18 cellular contexts compared by ENCODE assay signal in genomic region chr7:130935564-130936157, GRCh38.
DNase-seq lines count a peak whose midpoint lies in the region; ATAC-seq and TF ChIP-seq lines count a peak whose summit lies in the region.
"Had no signal": no experiment of that assay in that cellular context is flagged by ENCODE, and none has a peak within 500 bp of the region (broad histone marks: within the 10 kb centered on the region; RNA-seq: fewer than 3 reads in every experiment).

No MANE protein-coding gene starts in this region.

- H3K36me3 Mint-ChIP-seq in activated naive CD4-positive, alpha-beta T cell treated with anti-CD3 and anti-CD28 coated beads, Interleukin-2, amount 10 ng/mL, durations not matched to agents 7 days and 5 days: peaks cover 61% of the 10 kb centered on the region
- H3K36me3 Mint-ChIP-seq in stimulated activated effector memory CD8-positive, alpha-beta T cell treated with anti-CD3 and anti-CD28 coated beads, Interleukin-12 subunit alpha, Interleukin-12 subunit beta, amount 100 ng/mL, for 72 hours: no peaks in the 10 kb centered on the region
- H3K36me3 Mint-ChIP-seq: brain had no signal

- DNase-seq in activated naive CD4-positive, alpha-beta T cell treated with anti-CD3 and anti-CD28 coated beads, Interleukin-2, amount 10 ng/mL, durations not matched to agents 7 days and 5 days: no peak
- DNase-seq in activated naive CD4-positive, alpha-beta T cell treated with Interleukin-2 at 50 U/mL for 16 hours: no peak
- DNase-seq in SK-N-MC (ENCODE audit: low read depth, low spot score) (no peak), germinal center (ENCODE audit: low spot score) (no peak), prostate gland (ENCODE audit: low spot score) (no peak)
- DNase-seq in stimulated activated effector memory CD8-positive, alpha-beta T cell treated with anti-CD3 and anti-CD28 coated beads, Interleukin-12 subunit alpha, Interleukin-12 subunit beta, amount 100 ng/mL, for 72 hours (ENCODE audit: low spot score in 2 of 2): peak in 1 of 2 donors; percentile 50
- DNase-seq: DMS153; effector memory CD4-positive, alpha-beta T cell; GM23248; NK-92 treated with Interleukin-12 subunit alpha and Interleukin-12 subunit beta, amount 100 ng/mL, for 24 hours; occipital lobe; SHP77 had no signal

- peaks cover 65% of the 10 kb centered on the region for H3K36me3 ChIP-seq in SK-N-MC (ENCODE audit: insufficient read depth, low read length)
- H3K36me3 ChIP-seq in prostate gland: no peaks in the 10 kb centered on the region

- H3K27me3 ChIP-seq in prostate gland (replicated peaks; ENCODE audit: insufficient read depth): no peaks in the 10 kb centered on the region

- TF ChIP-seq POLR2A in prostate gland (IDR thresholded peaks at IDR 0.05): no peak

- 90% methylated on average over 11 of the region's 11 CpGs for WGBS in prostate gland

- peaks cover 82% of the 10 kb centered on the region for H3K4me1 Mint-ChIP-seq in activated naive CD4-positive, alpha-beta T cell treated with anti-CD3 and anti-CD28 coated beads, Interleukin-2, amount 10 ng/mL, durations not matched to agents 7 days and 5 days
- peaks cover 96% of the 10 kb centered on the region for H3K4me1 Mint-ChIP-seq in stimulated activated effector memory CD8-positive, alpha-beta T cell treated with anti-CD3 and anti-CD28 coated beads, Interleukin-12 subunit alpha, Interleukin-12 subunit beta, amount 100 ng/mL, for 72 hours

- H3K27ac ChIP-seq in SK-N-MC: peak overlapping the region; percentile 52; the same call in 1 of the 2 replicates
- H3K27ac ChIP-seq in cingulate gyrus (ENCODE audit: low read depth, low read length): peak overlapping the region; percentile 24
- no peak overlapping the region for H3K27ac ChIP-seq in prostate gland
- H3K27ac ChIP-seq: GM23248, VCaP had no signal

- peaks cover 6% of the 10 kb centered on the region for H3K4me1 ChIP-seq in prostate gland (replicated peaks)

- no peaks in the 10 kb centered on the region for H3K9me3 Mint-ChIP-seq in activated naive CD4-positive, alpha-beta T cell treated with anti-CD3 and anti-CD28 coated beads, Interleukin-2, amount 10 ng/mL, durations not matched to agents 7 days and 5 days
- no peaks in the 10 kb centered on the region for H3K9me3 Mint-ChIP-seq in stimulated activated effector memory CD8-positive, alpha-beta T cell treated with anti-CD3 and anti-CD28 coated beads, Interleukin-12 subunit alpha, Interleukin-12 subunit beta, amount 100 ng/mL, for 72 hours
- H3K9me3 Mint-ChIP-seq: brain had no signal

- H3K27me3 Mint-ChIP-seq in activated naive CD4-positive, alpha-beta T cell treated with anti-CD3 and anti-CD28 coated beads, Interleukin-2, amount 10 ng/mL, durations not matched to agents 7 days and 5 days: no peaks in the 10 kb centered on the region
- H3K27me3 Mint-ChIP-seq: brain had no signal

- no peak for ATAC-seq in stimulated activated effector memory CD8-positive, alpha-beta T cell treated with anti-CD3 and anti-CD28 coated beads, Interleukin-12 subunit alpha, Interleukin-12 subunit beta, amount 100 ng/mL, for 72 hours
- no peak for ATAC-seq in HG03280 (IDR thresholded peaks at IDR 0.05; ENCODE audit: unreplicated experiment)

- H3K4me3 Mint-ChIP-seq in activated naive CD4-positive, alpha-beta T cell treated with anti-CD3 and anti-CD28 coated beads, Interleukin-2, amount 10 ng/mL, durations not matched to agents 7 days and 5 days: no peak overlapping the region
- H3K4me3 Mint-ChIP-seq in stimulated activated effector memory CD8-positive, alpha-beta T cell treated with anti-CD3 and anti-CD28 coated beads, Interleukin-12 subunit alpha, Interleukin-12 subunit beta, amount 100 ng/mL, for 72 hours: peak overlapping the region; percentile 40
- H3K4me3 Mint-ChIP-seq: brain had no signal

- H3K9me3 ChIP-seq in SK-N-MC (ENCODE audit: low read depth, low read length) (no peaks in the 10 kb centered on the region), prostate gland (no peaks in the 10 kb centered on the region)

- H3K4me3 ChIP-seq in SK-N-MC (no peak overlapping the region), prostate gland (no peak overlapping the region)
- H3K4me3 ChIP-seq: GM23248, lung, skin epidermis had no signal

- no peak for TF ChIP-seq CTCF in prostate gland (IDR thresholded peaks at IDR 0.05)

- peak overlapping the region; percentile 29 for H3K27ac Mint-ChIP-seq in activated naive CD4-positive, alpha-beta T cell treated with anti-CD3 and anti-CD28 coated beads, Interleukin-2, amount 10 ng/mL, durations not matched to agents 7 days and 5 days
- H3K27ac Mint-ChIP-seq in stimulated activated effector memory CD8-positive, alpha-beta T cell treated with anti-CD3 and anti-CD28 coated beads, Interleukin-12 subunit alpha, Interleukin-12 subunit beta, amount 100 ng/mL, for 72 hours: no peak overlapping the region
- H3K27ac Mint-ChIP-seq: brain had no signal

- intact Hi-C loops in prostate gland (cut with DNase I): no loop called here

- CTCF ChIA-PET in activated naive CD4-positive, alpha-beta T cell treated with anti-CD3 and anti-CD28 coated beads, Interleukin-2, amount 10 ng/mL, durations not matched to agents 7 days and 5 days (lab: Charles Lee): interaction anchor here (1.0 to 3.5 kb wide), 3 partner anchors 13 to 39 kb away, joined by 3 to 19 read pairs (median 6); no protein-coding TSS in a partner anchor

- no peak overlapping the region for H3K9ac ChIP-seq in SK-N-MC (ENCODE audit: insufficient read length)
- H3K9ac ChIP-seq: GM23248 had no signal

Comparison
In these comparisons a context has a peak if more than half of its experiments do, and no peak if none do; other contexts are left out.
1. H3K27ac ChIP-seq: peak in SK-N-MC (single experiment) and cingulate gyrus (single experiment); none in prostate gland (0 of 2).